Comparison of ENCODE assay signal across 1 cellular context in the genomic region with DNA sequence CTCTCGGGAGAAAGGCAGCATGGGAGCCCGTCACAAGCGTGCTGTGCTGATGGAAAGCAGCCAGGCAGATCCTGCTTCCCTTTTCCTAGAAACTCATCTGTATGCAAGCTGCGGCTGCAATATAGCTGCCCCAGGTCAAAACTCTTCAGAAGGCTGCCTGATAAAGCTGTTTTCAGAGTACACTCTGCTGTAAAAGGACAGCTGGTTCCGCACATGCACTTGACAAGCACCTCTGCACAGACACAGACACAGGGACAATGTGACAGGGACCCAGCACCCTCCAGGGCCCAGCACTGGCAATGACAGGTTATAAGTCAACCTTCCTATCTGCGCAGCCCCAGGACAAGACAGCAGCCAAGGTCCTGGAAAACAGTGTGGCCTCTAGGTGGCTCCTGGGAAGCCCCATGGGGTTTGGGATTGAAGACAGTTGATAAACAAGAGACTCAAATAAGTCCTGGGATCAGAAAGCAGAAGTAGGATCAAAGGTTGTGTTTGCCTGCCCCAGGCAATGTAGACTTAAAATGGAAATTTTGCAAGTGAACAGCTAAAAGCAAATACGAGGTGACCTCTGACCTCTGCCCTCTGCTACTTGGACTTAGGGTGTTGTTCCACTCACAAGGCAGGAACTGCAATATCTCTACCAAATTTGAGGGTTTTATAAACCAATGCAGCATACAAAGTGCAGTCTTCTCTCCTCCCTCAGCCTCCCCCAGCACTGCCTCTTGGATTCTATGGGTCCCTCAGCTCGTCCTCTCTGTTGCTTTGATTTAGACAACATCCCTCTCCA.
TF ChIP-seq lines count a peak whose summit lies in the region.

No MANE protein-coding gene starts in this region.

TF ChIP-seq in HepG2, 621 proteins besides CTCF, POLR2A, EP300 and RAD21 (continued from another document and continues in another):
- TF ChIP-seq, protein P1, sequence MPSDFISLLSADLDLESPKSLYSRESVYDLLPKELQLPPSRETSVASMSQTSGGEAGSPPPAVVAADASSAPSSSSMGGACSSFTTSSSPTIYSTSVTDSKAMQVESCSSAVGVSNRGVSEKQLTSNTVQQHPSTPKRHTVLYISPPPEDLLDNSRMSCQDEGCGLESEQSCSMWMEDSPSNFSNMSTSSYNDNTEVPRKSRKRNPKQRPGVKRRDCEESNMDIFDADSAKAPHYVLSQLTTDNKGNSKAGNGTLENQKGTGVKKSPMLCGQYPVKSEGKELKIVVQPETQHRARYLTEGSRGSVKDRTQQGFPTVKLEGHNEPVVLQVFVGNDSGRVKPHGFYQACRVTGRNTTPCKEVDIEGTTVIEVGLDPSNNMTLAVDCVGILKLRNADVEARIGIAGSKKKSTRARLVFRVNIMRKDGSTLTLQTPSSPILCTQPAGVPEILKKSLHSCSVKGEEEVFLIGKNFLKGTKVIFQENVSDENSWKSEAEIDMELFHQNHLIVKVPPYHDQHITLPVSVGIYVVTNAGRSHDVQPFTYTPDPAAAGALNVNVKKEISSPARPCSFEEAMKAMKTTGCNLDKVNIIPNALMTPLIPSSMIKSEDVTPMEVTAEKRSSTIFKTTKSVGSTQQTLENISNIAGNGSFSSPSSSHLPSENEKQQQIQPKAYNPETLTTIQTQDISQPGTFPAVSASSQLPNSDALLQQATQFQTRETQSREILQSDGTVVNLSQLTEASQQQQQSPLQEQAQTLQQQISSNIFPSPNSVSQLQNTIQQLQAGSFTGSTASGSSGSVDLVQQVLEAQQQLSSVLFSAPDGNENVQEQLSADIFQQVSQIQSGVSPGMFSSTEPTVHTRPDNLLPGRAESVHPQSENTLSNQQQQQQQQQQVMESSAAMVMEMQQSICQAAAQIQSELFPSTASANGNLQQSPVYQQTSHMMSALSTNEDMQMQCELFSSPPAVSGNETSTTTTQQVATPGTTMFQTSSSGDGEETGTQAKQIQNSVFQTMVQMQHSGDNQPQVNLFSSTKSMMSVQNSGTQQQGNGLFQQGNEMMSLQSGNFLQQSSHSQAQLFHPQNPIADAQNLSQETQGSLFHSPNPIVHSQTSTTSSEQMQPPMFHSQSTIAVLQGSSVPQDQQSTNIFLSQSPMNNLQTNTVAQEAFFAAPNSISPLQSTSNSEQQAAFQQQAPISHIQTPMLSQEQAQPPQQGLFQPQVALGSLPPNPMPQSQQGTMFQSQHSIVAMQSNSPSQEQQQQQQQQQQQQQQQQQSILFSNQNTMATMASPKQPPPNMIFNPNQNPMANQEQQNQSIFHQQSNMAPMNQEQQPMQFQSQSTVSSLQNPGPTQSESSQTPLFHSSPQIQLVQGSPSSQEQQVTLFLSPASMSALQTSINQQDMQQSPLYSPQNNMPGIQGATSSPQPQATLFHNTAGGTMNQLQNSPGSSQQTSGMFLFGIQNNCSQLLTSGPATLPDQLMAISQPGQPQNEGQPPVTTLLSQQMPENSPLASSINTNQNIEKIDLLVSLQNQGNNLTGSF (CRISPR knock-in tag; IDR thresholded peaks at IDR 0.05) = 0 out of 2 replicates have a peak, but pooled peaks have one; percentile 24
- TF ChIP-seq ZNF598 (CRISPR knock-in tag; IDR thresholded peaks at IDR 0.05; ENCODE audit: borderline replicate concordance) = no peak; the same call in 1 of the 2 replicates
- TF ChIP-seq ZFY (CRISPR knock-in tag; IDR thresholded peaks at IDR 0.05) = no peak
- TF ChIP-seq SIN3A (IDR thresholded peaks at IDR 0.05; ENCODE audit: borderline replicate concordance, low read depth, low read length) = peak; percentile 85; the same call in 1 of the 2 replicates
- TF ChIP-seq DNMT3B (CRISPR knock-in tag; conservative IDR thresholded peaks at IDR 0.05) = 0 out of 2 replicates have a peak, but pooled peaks have one; percentile 75
- no peak for TF ChIP-seq SP140L (CRISPR knock-in tag; IDR thresholded peaks at IDR 0.05; ENCODE audit: borderline replicate concordance)
- TF ChIP-seq, protein P2, sequence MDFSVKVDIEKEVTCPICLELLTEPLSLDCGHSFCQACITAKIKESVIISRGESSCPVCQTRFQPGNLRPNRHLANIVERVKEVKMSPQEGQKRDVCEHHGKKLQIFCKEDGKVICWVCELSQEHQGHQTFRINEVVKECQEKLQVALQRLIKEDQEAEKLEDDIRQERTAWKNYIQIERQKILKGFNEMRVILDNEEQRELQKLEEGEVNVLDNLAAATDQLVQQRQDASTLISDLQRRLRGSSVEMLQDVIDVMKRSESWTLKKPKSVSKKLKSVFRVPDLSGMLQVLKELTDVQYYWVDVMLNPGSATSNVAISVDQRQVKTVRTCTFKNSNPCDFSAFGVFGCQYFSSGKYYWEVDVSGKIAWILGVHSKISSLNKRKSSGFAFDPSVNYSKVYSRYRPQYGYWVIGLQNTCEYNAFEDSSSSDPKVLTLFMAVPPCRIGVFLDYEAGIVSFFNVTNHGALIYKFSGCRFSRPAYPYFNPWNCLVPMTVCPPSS (IDR thresholded peaks at IDR 0.05) = no peak
- TF ChIP-seq, protein P3, sequence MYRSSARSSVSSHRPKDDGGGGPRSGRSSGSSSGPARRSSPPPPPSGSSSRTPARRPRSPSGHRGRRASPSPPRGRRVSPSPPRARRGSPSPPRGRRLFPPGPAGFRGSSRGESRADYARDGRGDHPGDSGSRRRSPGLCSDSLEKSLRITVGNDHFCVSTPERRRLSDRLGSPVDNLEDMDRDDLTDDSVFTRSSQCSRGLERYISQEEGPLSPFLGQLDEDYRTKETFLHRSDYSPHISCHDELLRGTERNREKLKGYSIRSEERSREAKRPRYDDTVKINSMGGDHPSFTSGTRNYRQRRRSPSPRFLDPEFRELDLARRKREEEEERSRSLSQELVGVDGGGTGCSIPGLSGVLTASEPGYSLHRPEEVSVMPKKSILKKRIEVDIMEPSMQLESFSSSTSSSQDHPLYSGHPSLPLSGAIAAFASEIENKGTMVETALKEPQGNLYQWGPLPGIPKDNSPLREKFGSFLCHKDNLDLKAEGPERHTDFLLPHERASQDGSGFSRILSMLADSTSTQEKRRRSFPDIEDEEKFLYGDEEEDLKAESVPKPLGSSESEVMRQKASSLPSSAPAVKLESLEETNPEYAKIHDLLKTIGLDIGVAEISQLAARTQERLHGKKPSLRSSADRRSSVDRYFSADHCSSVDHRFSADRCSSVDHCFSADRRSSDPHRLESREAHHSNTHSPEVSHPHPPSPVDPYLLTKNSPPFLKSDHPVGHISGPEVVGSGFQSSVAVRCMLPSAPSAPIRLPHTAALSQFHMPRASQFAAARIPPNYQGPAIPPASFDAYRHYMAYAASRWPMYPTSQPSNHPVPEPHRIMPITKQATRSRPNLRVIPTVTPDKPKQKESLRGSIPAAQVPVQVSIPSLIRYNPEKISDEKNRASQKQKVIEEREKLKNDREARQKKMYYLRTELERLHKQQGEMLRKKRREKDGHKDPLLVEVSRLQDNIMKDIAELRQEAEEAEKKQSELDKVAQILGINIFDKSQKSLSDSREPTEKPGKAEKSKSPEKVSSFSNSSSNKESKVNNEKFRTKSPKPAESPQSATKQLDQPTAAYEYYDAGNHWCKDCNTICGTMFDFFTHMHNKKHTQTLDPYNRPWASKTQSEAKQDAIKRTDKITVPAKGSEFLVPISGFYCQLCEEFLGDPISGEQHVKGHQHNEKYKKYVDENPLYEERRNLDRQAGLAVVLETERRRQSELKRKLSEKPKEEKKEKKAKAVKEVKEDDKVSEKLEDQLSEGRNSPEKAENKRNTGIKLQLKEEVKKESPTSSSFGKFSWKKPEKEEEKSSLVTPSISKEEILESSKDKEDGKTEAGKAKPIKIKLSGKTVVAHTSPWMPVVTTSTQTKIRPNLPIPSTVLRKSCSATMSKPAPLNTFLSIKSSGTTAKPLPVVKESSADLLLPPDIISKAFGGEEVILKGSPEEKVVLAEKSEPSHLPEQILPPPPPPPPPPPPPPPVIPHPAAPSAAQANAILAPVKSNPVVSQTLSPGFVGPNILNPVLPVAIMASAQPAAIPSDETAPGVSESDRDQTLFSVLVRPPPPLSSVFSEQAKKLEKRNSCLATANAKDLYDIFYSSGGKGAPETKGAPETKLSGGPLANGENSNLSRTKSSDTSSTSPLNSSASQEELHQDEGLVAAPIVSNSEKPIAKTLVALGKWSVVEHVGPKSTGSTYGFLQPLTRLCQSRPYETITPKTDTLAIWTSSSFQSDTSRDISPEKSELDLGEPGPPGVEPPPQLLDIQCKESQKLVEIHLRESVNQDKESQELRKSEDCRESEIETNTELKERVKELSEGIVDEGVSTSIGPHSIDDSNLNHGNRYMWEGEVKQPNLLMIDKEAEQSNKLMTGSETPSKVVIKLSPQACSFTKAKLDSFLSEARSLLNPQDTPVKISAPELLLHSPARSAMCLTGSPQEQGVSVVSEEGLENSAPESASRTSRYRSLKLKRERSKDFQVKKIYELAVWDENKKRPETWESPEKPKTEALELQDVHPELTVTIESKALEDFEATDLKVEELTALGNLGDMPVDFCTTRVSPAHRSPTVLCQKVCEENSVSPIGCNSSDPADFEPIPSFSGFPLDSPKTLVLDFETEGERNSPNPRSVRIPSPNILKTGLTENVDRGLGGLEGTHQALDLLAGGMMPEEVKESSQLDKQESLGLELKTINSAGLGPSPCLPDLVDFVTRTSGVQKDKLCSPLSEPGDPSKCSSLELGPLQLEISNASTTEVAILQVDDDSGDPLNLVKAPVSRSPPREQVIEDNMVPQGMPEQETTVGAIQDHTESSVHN (CRISPR knock-in tag; IDR thresholded peaks at IDR 0.05) = no peak; the same call in 1 of the 2 replicates
- TF ChIP-seq PHF21A (CRISPR knock-in tag; IDR thresholded peaks at IDR 0.05) = peak; percentile 98
- TF ChIP-seq ZNF737 (CRISPR knock-in tag; IDR thresholded peaks at IDR 0.05; ENCODE audit: borderline replicate concordance) = no peak
- peak; percentile 74 for TF ChIP-seq MED8 (CRISPR knock-in tag; IDR thresholded peaks at IDR 0.05; ENCODE audit: insufficient replicate concordance)
- peak; percentile 62; the same call in 1 of the 2 replicates for TF ChIP-seq ZNF331 (CRISPR knock-in tag; IDR thresholded peaks at IDR 0.05)
- TF ChIP-seq, protein P4, sequence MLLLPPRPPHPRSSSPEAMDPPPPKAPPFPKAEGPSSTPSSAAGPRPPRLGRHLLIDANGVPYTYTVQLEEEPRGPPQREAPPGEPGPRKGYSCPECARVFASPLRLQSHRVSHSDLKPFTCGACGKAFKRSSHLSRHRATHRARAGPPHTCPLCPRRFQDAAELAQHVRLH (CRISPR knock-in tag; IDR thresholded peaks at IDR 0.05; ENCODE audit: borderline replicate concordance, low read depth) = no peak
- peak; percentile 66 for TF ChIP-seq MXD4 (CRISPR knock-in tag; IDR thresholded peaks at IDR 0.05)
- TF ChIP-seq KDM4B (CRISPR knock-in tag; IDR thresholded peaks at IDR 0.05) = peak; percentile 61; the same call in 1 of the 2 replicates
- TF ChIP-seq ZNF30 (CRISPR knock-in tag; IDR thresholded peaks at IDR 0.05) = no peak
- TF ChIP-seq ZNF607 (CRISPR knock-in tag; IDR thresholded peaks at IDR 0.05; ENCODE audit: borderline replicate concordance) = peak; percentile 15; the same call in 1 of the 2 replicates
- TF ChIP-seq, protein P5, sequence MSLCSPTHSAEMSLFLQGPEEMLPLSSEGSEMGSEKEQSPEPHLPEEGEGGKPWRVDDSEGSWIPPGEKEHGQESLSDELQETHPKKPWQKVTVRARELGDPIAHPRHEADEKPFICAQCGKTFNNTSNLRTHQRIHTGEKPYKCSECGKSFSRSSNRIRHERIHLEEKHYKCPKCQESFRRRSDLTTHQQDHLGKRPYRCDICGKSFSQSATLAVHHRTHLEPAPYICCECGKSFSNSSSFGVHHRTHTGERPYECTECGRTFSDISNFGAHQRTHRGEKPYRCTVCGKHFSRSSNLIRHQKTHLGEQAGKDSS (CRISPR knock-in tag; IDR thresholded peaks at IDR 0.05; ENCODE audit: borderline replicate concordance, low read depth) = no peak; the same call in 1 of the 2 replicates
- TF ChIP-seq, protein P6, sequence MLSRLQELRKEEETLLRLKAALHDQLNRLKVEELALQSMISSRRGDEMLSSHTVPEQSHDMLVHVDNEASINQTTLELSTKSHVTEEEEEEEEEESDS (CRISPR knock-in tag; IDR thresholded peaks at IDR 0.05; ENCODE audit: borderline replicate concordance) = peak; percentile 40; the same call in 1 of the 2 replicates
- TF ChIP-seq NR2F1 (CRISPR knock-in tag; IDR thresholded peaks at IDR 0.05) = peak; percentile 100
- TF ChIP-seq ZNF207 (IDR thresholded peaks at IDR 0.05; ENCODE audit: borderline replicate concordance) = no peak
- TF ChIP-seq, protein P7, sequence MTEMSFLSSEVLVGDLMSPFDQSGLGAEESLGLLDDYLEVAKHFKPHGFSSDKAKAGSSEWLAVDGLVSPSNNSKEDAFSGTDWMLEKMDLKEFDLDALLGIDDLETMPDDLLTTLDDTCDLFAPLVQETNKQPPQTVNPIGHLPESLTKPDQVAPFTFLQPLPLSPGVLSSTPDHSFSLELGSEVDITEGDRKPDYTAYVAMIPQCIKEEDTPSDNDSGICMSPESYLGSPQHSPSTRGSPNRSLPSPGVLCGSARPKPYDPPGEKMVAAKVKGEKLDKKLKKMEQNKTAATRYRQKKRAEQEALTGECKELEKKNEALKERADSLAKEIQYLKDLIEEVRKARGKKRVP (CRISPR knock-in tag; IDR thresholded peaks at IDR 0.05) = peak in 1 of 2 experiments; percentile 63; a peak in 2 of 4 replicates
- TF ChIP-seq PAF1 (CRISPR knock-in tag; IDR thresholded peaks at IDR 0.05) = no peak
- TF ChIP-seq FLYWCH1 (CRISPR knock-in tag; IDR thresholded peaks at IDR 0.05) = no peak
- TF ChIP-seq ZIK1 (CRISPR knock-in tag; IDR thresholded peaks at IDR 0.05; ENCODE audit: borderline replicate concordance, low read depth) = no peak
- TF ChIP-seq RXRA (CRISPR knock-in tag; IDR thresholded peaks at IDR 0.05) = peak; percentile 84
- TF ChIP-seq CBX1 (IDR thresholded peaks at IDR 0.05; ENCODE audit: low read depth) = no peak
- TF ChIP-seq ZNF17 (CRISPR knock-in tag; IDR thresholded peaks at IDR 0.05) = no peak
- TF ChIP-seq ZNF160 (CRISPR knock-in tag; IDR thresholded peaks at IDR 0.05) = no peak
- TF ChIP-seq ZNF329 (CRISPR knock-in tag; IDR thresholded peaks at IDR 0.05; ENCODE audit: low read depth) = 0 out of 2 replicates have a peak, but pooled peaks have one; percentile 43
- TF ChIP-seq ZNF232 (CRISPR knock-in tag; IDR thresholded peaks at IDR 0.05; ENCODE audit: borderline replicate concordance) = no peak
- peak; percentile 89 for TF ChIP-seq ELF3 (CRISPR knock-in tag; IDR thresholded peaks at IDR 0.05)
- TF ChIP-seq ZNF34 (CRISPR knock-in tag; IDR thresholded peaks at IDR 0.05; ENCODE audit: borderline replicate concordance) = peak; percentile 57; the same call in 1 of the 2 replicates
- TF ChIP-seq, protein P8, sequence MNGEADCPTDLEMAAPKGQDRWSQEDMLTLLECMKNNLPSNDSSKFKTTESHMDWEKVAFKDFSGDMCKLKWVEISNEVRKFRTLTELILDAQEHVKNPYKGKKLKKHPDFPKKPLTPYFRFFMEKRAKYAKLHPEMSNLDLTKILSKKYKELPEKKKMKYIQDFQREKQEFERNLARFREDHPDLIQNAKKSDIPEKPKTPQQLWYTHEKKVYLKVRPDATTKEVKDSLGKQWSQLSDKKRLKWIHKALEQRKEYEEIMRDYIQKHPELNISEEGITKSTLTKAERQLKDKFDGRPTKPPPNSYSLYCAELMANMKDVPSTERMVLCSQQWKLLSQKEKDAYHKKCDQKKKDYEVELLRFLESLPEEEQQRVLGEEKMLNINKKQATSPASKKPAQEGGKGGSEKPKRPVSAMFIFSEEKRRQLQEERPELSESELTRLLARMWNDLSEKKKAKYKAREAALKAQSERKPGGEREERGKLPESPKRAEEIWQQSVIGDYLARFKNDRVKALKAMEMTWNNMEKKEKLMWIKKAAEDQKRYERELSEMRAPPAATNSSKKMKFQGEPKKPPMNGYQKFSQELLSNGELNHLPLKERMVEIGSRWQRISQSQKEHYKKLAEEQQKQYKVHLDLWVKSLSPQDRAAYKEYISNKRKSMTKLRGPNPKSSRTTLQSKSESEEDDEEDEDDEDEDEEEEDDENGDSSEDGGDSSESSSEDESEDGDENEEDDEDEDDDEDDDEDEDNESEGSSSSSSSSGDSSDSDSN (CRISPR knock-in tag; IDR thresholded peaks at IDR 0.05) = peak; percentile 61
- 0 out of 2 replicates have a peak, but pooled peaks have one; percentile 27 for TF ChIP-seq RFXANK (CRISPR knock-in tag; IDR thresholded peaks at IDR 0.05)
- TF ChIP-seq TEAD3 (CRISPR knock-in tag; optimal IDR thresholded peaks at IDR 0.05; ENCODE audit: borderline replicate concordance) = peak; percentile 68
- no peak for TF ChIP-seq FOXM1 (CRISPR knock-in tag; IDR thresholded peaks at IDR 0.05)
